16 cellular contexts compared by ENCODE assay signal in genomic region chr3:124699686-124700396, GRCh38. TPM values are rescaled to one million over a fixed set of nuclear protein-coding genes. Genes with fewer than 3 reads are reported as not detected.
DNase-seq lines count a peak whose midpoint lies in the region; ATAC-seq and TF ChIP-seq lines count a peak whose summit lies in the region.
"Had no signal": no experiment of that assay in that cellular context is flagged by ENCODE, and none has a peak within 500 bp of the region (broad histone marks: within the 10 kb centered on the region; RNA-seq: fewer than 3 reads in every experiment).

No MANE protein-coding gene starts in this region.

- H2AFZ ChIP-seq in neural progenitor cell (replicated peaks) = peak overlapping the region; percentile 70
- H2AFZ ChIP-seq in GM23338 = no peak overlapping the region

- no peak overlapping the region for H3K4me3 ChIP-seq in Caco-2 (ENCODE audit: low read depth, low read length)
- H3K4me3 ChIP-seq in neural progenitor cell = no peak overlapping the region
- no peak overlapping the region for H3K4me3 ChIP-seq in GM23338
- H3K4me3 ChIP-seq: uterus had no signal

- intact Hi-C loops in Caco-2 (cut with micrococcal nuclease; ENCODE audit: unreplicated experiment) = no loop called here

- no peaks in the 10 kb centered on the region for H3F3A ChIP-seq in neural progenitor cell (ENCODE audit: low read depth)
- H3F3A ChIP-seq in GM23338 (replicated peaks; ENCODE audit: low read depth) = no peaks in the 10 kb centered on the region

- H3K27me3 Mint-ChIP-seq in Caco-2 (ENCODE audit: insufficient read depth, unreplicated experiment) (no peaks in the 10 kb centered on the region), neural progenitor cell (ENCODE audit: insufficient read depth, low read depth) (peaks cover 2% of the 10 kb centered on the region), GM23338 (ENCODE audit: insufficient read depth, low read depth, poor library complexity) (peaks cover 2% of the 10 kb centered on the region)

- H3K9me2 ChIP-seq in GM23338 (ENCODE audit: insufficient read depth) = no peaks in the 10 kb centered on the region

- H3K9ac ChIP-seq in neural progenitor cell = no peak overlapping the region

- CTCF ChIA-PET in Caco-2 (lab: Charles Lee) = interaction anchor here (0.9 to 1.5 kb wide), 4 partner anchors 8 to 61 kb away, joined by 4 read pairs; no protein-coding TSS in a partner anchor

- H3K27me3 ChIP-seq in Caco-2 (replicated peaks; ENCODE audit: control insufficient read depth, insufficient read depth, low read length) = no peaks in the 10 kb centered on the region
- no peaks in the 10 kb centered on the region for H3K27me3 ChIP-seq in neural progenitor cell
- H3K27me3 ChIP-seq in GM23338 (ENCODE audit: insufficient read depth) = no peaks in the 10 kb centered on the region
- H3K27me3 ChIP-seq: uterus had no signal

- H4K20me1 ChIP-seq in neural progenitor cell (ENCODE audit: low read depth) (no peaks in the 10 kb centered on the region), GM23338 (replicated peaks; ENCODE audit: insufficient read depth) (no peaks in the 10 kb centered on the region)

- peaks cover 31% of the 10 kb centered on the region for H3K4me1 ChIP-seq in Caco-2
- H3K4me1 ChIP-seq in neural progenitor cell = no peaks in the 10 kb centered on the region
- H3K4me1 ChIP-seq in GM23338 (ENCODE audit: insufficient read depth) = peaks cover 9% of the 10 kb centered on the region; the same call in 1 of the 2 replicates
- H3K4me1 ChIP-seq: uterus had no signal

- peak overlapping the region; percentile 1 for H3K27ac Mint-ChIP-seq in Caco-2 (ENCODE audit: unreplicated experiment)
- H3K27ac Mint-ChIP-seq in neural progenitor cell = no peak overlapping the region
- no peak overlapping the region for H3K27ac Mint-ChIP-seq in GM23338
- H3K27ac Mint-ChIP-seq: activated naive CD4-positive, alpha-beta T cell treated with anti-CD3 and anti-CD28 coated beads, Interleukin-2, amount 50 U/mL, for 24 hours had no signal

- no peak for DNase-seq in Caco-2
- peak; percentile 22 for DNase-seq in NCI-H2196 (lab: John Stamatoyannopoulos, UW; ENCODE audit: unreplicated experiment)
- peak; percentile 20 for DNase-seq in glomerular endothelial cell (ENCODE audit: extremely low read depth, low read depth, low spot score)
- DNase-seq in neural progenitor cell (ENCODE audit: low spot score) = no peak
- DNase-seq in HK-2 (ENCODE audit: unreplicated experiment) = no peak
- DNase-seq in NCI-H2081 (lab: John Stamatoyannopoulos, UW) = no peak
- no peak for DNase-seq in retina
- DNase-seq in GM23338 (ENCODE audit: low spot score) = no peak
- DNase-seq: activated T-cell treated with anti-CD3 and anti-CD28 coated beads, Interleukin-2, amount 50 U/mL, for 48 hours; glutamatergic neuron; KG1; NCI-H2029 treated with DMSO at 0.1 percent for 48 hours; NCI-H526 treated with DMSO at 0.1 percent for 48 hours; uterus had no signal

- POLR2A ChIA-PET in Caco-2 (lab: Charles Lee) = interaction anchor here (0.9 kb wide), 1 partner anchor 30 kb away, joined by 7 read pairs; the partner anchor contains the start of gene UMPS

- H3K9me3 Mint-ChIP-seq in Caco-2 (ENCODE audit: unreplicated experiment) (no peaks in the 10 kb centered on the region), neural progenitor cell (no peaks in the 10 kb centered on the region), GM23338 (no peaks in the 10 kb centered on the region)
- H3K9me3 Mint-ChIP-seq: activated naive CD4-positive, alpha-beta T cell treated with anti-CD3 and anti-CD28 coated beads, Interleukin-2, amount 50 U/mL, for 24 hours had no signal

- no peak overlapping the region for H3K27ac ChIP-seq in neural progenitor cell
- no peak overlapping the region for H3K27ac ChIP-seq in GM23338 (ENCODE audit: low read depth)
- H3K27ac ChIP-seq: C4-2B, uterus had no signal

- no peak for ATAC-seq in GM23338

- H3K36me3 ChIP-seq in Caco-2 (ENCODE audit: control insufficient read depth, insufficient read depth, low read length) (no peaks in the 10 kb centered on the region; the same call in 1 of the 2 replicates), neural progenitor cell (no peaks in the 10 kb centered on the region), GM23338 (ENCODE audit: insufficient read depth) (no peaks in the 10 kb centered on the region)
- H3K36me3 ChIP-seq: uterus had no signal

- no peaks in the 10 kb centered on the region for H3K9me3 ChIP-seq in Caco-2
- H3K9me3 ChIP-seq in neural progenitor cell (ENCODE audit: low read depth) = no peaks in the 10 kb centered on the region
- H3K9me3 ChIP-seq: uterus had no signal

- H3K4me1 Mint-ChIP-seq in Caco-2 (ENCODE audit: low read depth, unreplicated experiment) (peaks cover 19% of the 10 kb centered on the region), neural progenitor cell (peaks cover 9% of the 10 kb centered on the region), GM23338 (peaks cover 13% of the 10 kb centered on the region)
- H3K4me1 Mint-ChIP-seq: activated naive CD4-positive, alpha-beta T cell treated with anti-CD3 and anti-CD28 coated beads, Interleukin-2, amount 50 U/mL, for 24 hours had no signal

- TF ChIP-seq CTCF in Caco-2 (IDR thresholded peaks at IDR 0.05; ENCODE audit: insufficient read depth in 1 of 2, low read depth in 1 of 2, low read length in 1 of 2, severe bottlenecking in 1 of 2, unreplicated experiment in 1 of 2) (no peak), neural progenitor cell (IDR thresholded peaks at IDR 0.05) (no peak), GM23338 (conservative IDR thresholded peaks at IDR 0.05; ENCODE audit: low read depth in 2 of 2) (no peak)

- H3K4me3 Mint-ChIP-seq in Caco-2 (ENCODE audit: unreplicated experiment) = peak overlapping the region; percentile 2
- H3K4me3 Mint-ChIP-seq in neural progenitor cell = no peak overlapping the region
- no peak overlapping the region for H3K4me3 Mint-ChIP-seq in GM23338
- H3K4me3 Mint-ChIP-seq: activated naive CD4-positive, alpha-beta T cell treated with anti-CD3 and anti-CD28 coated beads, Interleukin-2, amount 50 U/mL, for 24 hours had no signal

- BruUV-seq in Caco-2 (replicated peaks; lab: Mats Ljungman, UMichigan) = no TSS peak

- H3K36me3 Mint-ChIP-seq in Caco-2 (ENCODE audit: insufficient read depth, unreplicated experiment) (no peaks in the 10 kb centered on the region), neural progenitor cell (no peaks in the 10 kb centered on the region), GM23338 (ENCODE audit: low read depth) (no peaks in the 10 kb centered on the region)
- H3K36me3 Mint-ChIP-seq: activated naive CD4-positive, alpha-beta T cell treated with anti-CD3 and anti-CD28 coated beads, Interleukin-2, amount 50 U/mL, for 24 hours had no signal

- H3K79me2 ChIP-seq in neural progenitor cell (ENCODE audit: low read depth) (no peaks in the 10 kb centered on the region), GM23338 (replicated peaks; ENCODE audit: insufficient read depth) (no peaks in the 10 kb centered on the region)

- H3K4me2 ChIP-seq in neural progenitor cell = no peak overlapping the region
- H3K4me2 ChIP-seq in GM23338 = no peak overlapping the region

TF ChIP-seq in GM23338, 12 proteins besides CTCF, POLR2A, EP300 and RAD21 (continues in another document):
- no peak for TF ChIP-seq EZH2 (IDR thresholded peaks at IDR 0.05; ENCODE audit: low read depth, unreplicated experiment)
- TF ChIP-seq STAT1 (IDR thresholded peaks at IDR 0.05; ENCODE audit: unreplicated experiment) = no peak
- no peak for TF ChIP-seq CREB1 (CRISPR knock-in tag; IDR thresholded peaks at IDR 0.05; ENCODE audit: low read depth)
- no peak for TF ChIP-seq REST (IDR thresholded peaks at IDR 0.05; ENCODE audit: unreplicated experiment)
- TF ChIP-seq ZNF114 (CRISPR knock-in tag; IDR thresholded peaks at IDR 0.05) = no peak
- TF ChIP-seq EZH2phosphoT487 (IDR thresholded peaks at IDR 0.05; ENCODE audit: unreplicated experiment) = no peak
- TF ChIP-seq ETS1 (IDR thresholded peaks at IDR 0.05) = no peak
- TF ChIP-seq ZNF331 (CRISPR knock-in tag; IDR thresholded peaks at IDR 0.05; ENCODE audit: low read depth) = no peak
- no peak for TF ChIP-seq POLR2AphosphoS5 (IDR thresholded peaks at IDR 0.05; ENCODE audit: low read depth)

RNA-seq across cellular contexts. Expression of gene UMPS, which starts 30.4 kb away (rescaled TPM):
- total RNA-seq in Caco-2 (2022) = 59.3 and 62.9 TPM in 2 replicates
- total RNA-seq in glomerular endothelial cell = 18.0 and 22.2 TPM in 2 replicates
- total RNA-seq in neural progenitor cell (ENCODE audit: low replicate concordance) = 42.2 and 47.6 TPM in 2 replicates
- total RNA-seq in GM23338 (2014; rRNA removed; shearing (Covaris generic)) = 48.8 and 50.9 TPM in 2 replicates
- 40.2 and 44.1 TPM in 2 replicates for polyA plus RNA-seq in GM23338 (2016; fragmentation: Nextera tagmentation; extraction: Ambion mirVana)

Comparison
In these comparisons a context has a peak if more than half of its experiments do, and no peak if none do; other contexts are left out.
1. DNase-seq: peak in NCI-H2196 (single experiment) and glomerular endothelial cell (single experiment); none in Caco-2 (0 of 2), neural progenitor cell (single experiment), HK-2 (single experiment), NCI-H2081 (0 of 2), retina (single experiment) and GM23338 (single experiment).